In genomic region chr19:7869453-7869909, GRCh38 we compare ENCODE assay signal across 8 cellular contexts. TPM values are rescaled to one million over a fixed set of nuclear protein-coding genes. Genes with fewer than 3 reads are reported as not detected.
DNase-seq lines count a peak whose midpoint lies in the region; ATAC-seq, FAIRE-seq and TF ChIP-seq lines count a peak whose summit lies in the region.

No MANE protein-coding gene starts in this region.

- peak in 1 of 2 donors; percentile 14 for TF ChIP-seq POLR2A in uterus (IDR thresholded peaks at IDR 0.05)

- peak; percentile 87 for DNase-seq in GM12865 (ENCODE audit: low read depth)
- DNase-seq in activated T-helper 1 cell treated with Interleukin-2 at 50 U/mL for 16 hours (ENCODE audit: low read depth) = peak; percentile 72
- peak; percentile 66 to 74 for DNase-seq in frontal cortex (ENCODE audit: low spot score in 2 of 2)
- peak in 7 of 10 donors; percentile 42 to 95 (median 60) for DNase-seq in posterior cingulate gyrus
- DNase-seq in uterus = peak; percentile 51 to 64
- DNase-seq in GF-D8 (lab: John Stamatoyannopoulos, UW) = no peak

- no peak for TF ChIP-seq CTCF in GM12865 (IDR thresholded peaks at IDR 0.05; ENCODE audit: insufficient read depth, low read depth, low read length, missing control alignments)
- no peak; the same call in 1 of the 2 replicates for TF ChIP-seq CTCF in OCI-LY3 (IDR thresholded peaks at IDR 0.05; ENCODE audit: low read depth, low read length)
- TF ChIP-seq CTCF in uterus (IDR thresholded peaks at IDR 0.05) = no peak

- H3K4me3 ChIP-seq in GM12865 (ENCODE audit: low read depth, low read length) (peak overlapping the region; percentile 69), OCI-LY3 (ENCODE audit: low read length) (peak overlapping the region; percentile 75), uterus (peak overlapping the region; percentile 5 to 44)

- H3K4me1 ChIP-seq in OCI-LY3 (ENCODE audit: low read length) (peaks cover 21% of the 10 kb centered on the region), uterus (peaks cover 0 to 25% of the 10 kb centered on the region in 2 donors)

- H3K27me3 ChIP-seq in OCI-LY3 (ENCODE audit: low read depth, low read length) (no peaks in the 10 kb centered on the region), uterus (peaks cover 6 to 17% of the 10 kb centered on the region in 2 donors)

- H3K9ac ChIP-seq in OCI-LY3 (ENCODE audit: low read length) = no peak overlapping the region

- no peak overlapping the region; the same call in 1 of the 2 replicates for H2AFZ ChIP-seq in OCI-LY3 (ENCODE audit: low read depth, low read length)

- no peak for FAIRE-seq in frontal cortex (lab: Jason Lieb, UNC)

- no peaks in the 10 kb centered on the region for H3K79me2 ChIP-seq in OCI-LY3 (ENCODE audit: low read length)

- no peak overlapping the region for H3K27ac ChIP-seq in OCI-LY3 (ENCODE audit: low read length)
- H3K27ac ChIP-seq in uterus = peak overlapping the region in 1 of 2 donors; percentile 33

- intact Hi-C loops in posterior cingulate gyrus (cut with DNase I) = no loop called here
- intact Hi-C loops in uterus (cut with DNase I; ENCODE audit: low total_unique reads) = no loop called here

- H3K9me3 ChIP-seq in OCI-LY3 (ENCODE audit: insufficient read depth, low read length) (no peaks in the 10 kb centered on the region), uterus (no peaks in the 10 kb centered on the region)

- H3K4me2 ChIP-seq in OCI-LY3 (ENCODE audit: low read length) = peak overlapping the region; percentile 70

- peak; percentile 48 for ATAC-seq in HG02763 (IDR thresholded peaks at IDR 0.05; ENCODE audit: unreplicated experiment)

- no peaks in the 10 kb centered on the region for H4K20me1 ChIP-seq in OCI-LY3 (ENCODE audit: insufficient read depth, low read length)

- H3K36me3 ChIP-seq in OCI-LY3 (replicated peaks; ENCODE audit: low read depth, low read length) (no peaks in the 10 kb centered on the region), uterus (no peaks in the 10 kb centered on the region)

RNA-seq across cellular contexts. Expression of gene PRR36, which starts 4.7 kb away (rescaled TPM):
- total RNA-seq in frontal cortex (2.9 TPM), uterus (under 1 TPM in 2 of 4 donors, not detected in 2; 0.35 to 0.85 TPM)

RNA-seq across cellular contexts. Expression of gene LRRC8E, which starts 18.8 kb away (rescaled TPM):
- not detected for total RNA-seq in frontal cortex
- total RNA-seq in uterus = 1 to 10 TPM in 1 of 4 donors, under 1 TPM in 1, not detected in 2; 0.15 to 2.1 TPM

RNA-seq across cellular contexts. Expression of gene MAP2K7, which starts 34.2 kb away (rescaled TPM):
- 5.7 TPM for total RNA-seq in frontal cortex
- 10 to 100 TPM in 2 of 4 donors, 1 to 10 TPM in 1, under 1 TPM in 1; 0.59 to 40.2 (median 9.4) TPM for total RNA-seq in uterus

RNA-seq across cellular contexts. Expression of gene EVI5L, which starts 39.5 kb away (rescaled TPM):
- total RNA-seq in frontal cortex = 47.7 TPM
- total RNA-seq in uterus = 10 to 100 TPM in 3 of 4 donors, 1 to 10 TPM in 1; 9.1 to 14.9 (median 12.4) TPM

RNA-seq across cellular contexts. Expression of gene TGFBR3L, which starts 45.1 kb away (rescaled TPM):
- total RNA-seq in frontal cortex = not detected
- total RNA-seq in uterus = 1 to 10 TPM in 1 of 4 donors, not detected in 3; 5.2 TPM

Comparison
In these comparisons a context has a peak if more than half of its experiments do, and no peak if none do; other contexts are left out.
1. H3K4me3 ChIP-seq: peak in every context shown above with its lines; median percentile 75 in OCI-LY3; 69 in GM12865; 24 in uterus.